ENCODE assay signal across 24 cellular contexts in genomic region chrX:111507931-111508330, GRCh38. TPM values are rescaled to one million over a fixed set of nuclear protein-coding genes. Genes with fewer than 3 reads are reported as not detected.
A peak's percentile ranks its signal among the peaks of the same experiment; 100 is the strongest.
DNase-seq lines count a peak whose midpoint lies in the region; ATAC-seq, FAIRE-seq and TF ChIP-seq lines count a peak whose summit lies in the region.
"Had no signal": no experiment of that assay in that cellular context is flagged by ENCODE, and none has a peak within 500 bp of the region (broad histone marks: within the 10 kb centered on the region; RNA-seq: fewer than 3 reads in every experiment).

No MANE protein-coding gene starts in this region.

- CTCF ChIA-PET in GM12878 (lab: Yijun Ruan, JAX), result no interaction called here

- TF ChIP-seq CTCF in GM12878 (IDR thresholded peaks at IDR 0.05 in 2 of 3, conservative IDR thresholded peaks at IDR 0.05 in 1 of 3; ENCODE audit: control insufficient read depth in 2 of 3, extremely low read depth in 1 of 3, insufficient read depth in 1 of 3, low read depth in 3 of 3, low read length in 3 of 3) (no peak), fibroblast of mammary gland (conservative IDR thresholded peaks at IDR 0.05; ENCODE audit: control insufficient read depth, insufficient read depth, low read depth, low read length) (no peak)

- in situ Hi-C loops in GM12878 (cut with MboI), result no loop called here

- no peak for TF ChIP-seq RAD21 in GM12878 (IDR thresholded peaks at IDR 0.05; ENCODE audit: insufficient read depth, low read depth, low read length)

- SMC1A ChIA-PET in GM12878 (lab: Charles Lee; ENCODE audit: uncharacterized antibody, unreplicated experiment), result no interaction called here

- no peak for TF ChIP-seq POLR2A in GM12878 (IDR thresholded peaks at IDR 0.05; ENCODE audit: low read depth, low read length)
- TF ChIP-seq POLR2A in H54 (IDR thresholded peaks at IDR 0.05; ENCODE audit: low read depth, low read length), result no peak

- intact Hi-C loops in GM12878 (cut with micrococcal nuclease; ENCODE audit: unreplicated experiment), result no loop called here

- no peaks in the 10 kb centered on the region for H3K9me3 ChIP-seq in GM12878 (replicated peaks; ENCODE audit: control insufficient read depth, insufficient read depth, low read length)
- H3K9me3 ChIP-seq: BLaER1, MG63 had no signal

- no TSS peak for BruUV-seq in GM12878 (replicated peaks; lab: Mats Ljungman, UMichigan)

- H3K4me2 ChIP-seq in GM12878 (ENCODE audit: control insufficient read depth, insufficient read depth), result no peak overlapping the region
- H3K4me2 ChIP-seq: BLaER1 had no signal

- H2AFZ ChIP-seq in GM12878 (ENCODE audit: control insufficient read depth, low read depth, low read length), result no peak overlapping the region
- H2AFZ ChIP-seq: GM23248 had no signal

- H4K20me1 ChIP-seq in GM12878 (ENCODE audit: control insufficient read depth, insufficient read depth), result no peaks in the 10 kb centered on the region
- H4K20me1 ChIP-seq: BLaER1 had no signal

- no peak overlapping the region for H3K9ac ChIP-seq in GM12878 (ENCODE audit: control insufficient read depth, insufficient read depth, low read length)
- H3K9ac ChIP-seq: BLaER1, GM23248 had no signal

- no peaks in the 10 kb centered on the region for H3K36me3 ChIP-seq in GM12878 (ENCODE audit: control insufficient read depth in 2 of 2, insufficient read depth in 2 of 2, low read length in 1 of 2)
- H3K36me3 ChIP-seq: BLaER1, MG63 had no signal

- RAD21 ChIA-PET in GM12878 (lab: Charles Lee; ENCODE audit: unreplicated experiment), result no interaction called here

- POLR2A ChIA-PET in GM12878 (lab: Charles Lee), result no interaction called here

- TF ChIP-seq EP300 in GM12878 (IDR thresholded peaks at IDR 0.05; ENCODE audit: borderline replicate concordance in 1 of 2, control insufficient read depth in 1 of 2, low read depth in 2 of 2, low read length in 2 of 2), result no peak

- no peak for ATAC-seq in GM12878
- no peak for ATAC-seq in HG02571 (IDR thresholded peaks at IDR 0.05; ENCODE audit: unreplicated experiment)
- no peak for ATAC-seq in HG02798 (IDR thresholded peaks at IDR 0.05; ENCODE audit: poor library complexity, unreplicated experiment)
- ATAC-seq: HCT116, Panc1 had no signal

- H3K79me2 ChIP-seq in GM12878 (ENCODE audit: control insufficient read depth, insufficient read depth, low read length), result no peaks in the 10 kb centered on the region

- DNase-seq in M059J (ENCODE audit: low read depth) (peak; percentile 1), GM12878 (ENCODE audit: low read depth, low spot score) (no peak), fibroblast of mammary gland (ENCODE audit: low read depth) (peak; percentile 16), renal cortical epithelial cell (ENCODE audit: low read depth) (peak; percentile 89), H54 (ENCODE audit: insufficient read length, low spot score) (no peak)
- DNase-seq: Calu3; CD4-positive, alpha-beta memory T cell; GF-D8; GM23248; MG63; NCI-H1092 treated with DMSO at 0.1 percent for 48 hours; NCI-H146; NCI-H2029 treated with DMSO at 0.1 percent for 48 hours; NCI-H2171; NCI-H526 treated with DMSO at 0.1 percent for 48 hours; SHP77 had no signal

- H3K4me3 ChIP-seq in GM12878, result no peak overlapping the region
- no peak overlapping the region for H3K4me3 ChIP-seq in fibroblast of mammary gland (ENCODE audit: control insufficient read depth, low read depth, low read length)
- H3K4me3 ChIP-seq: BLaER1, GM23248, MG63, SK-N-MC had no signal

- H3K4me1 ChIP-seq in GM12878 (ENCODE audit: control insufficient read depth, insufficient read depth, low read length), result no peaks in the 10 kb centered on the region
- H3K4me1 ChIP-seq: BLaER1 had no signal

- FAIRE-seq in GM12878 (lab: Jason Lieb, UNC), result peak; percentile 13
- no peak for FAIRE-seq in H54 (lab: Jason Lieb, UNC)
- FAIRE-seq: GM19239 had no signal

- H3K27ac ChIP-seq in GM12878 (ENCODE audit: control insufficient read depth, insufficient read depth), result no peak overlapping the region
- H3K27ac ChIP-seq: BLaER1, GM23248, SK-N-MC had no signal

- no peaks in the 10 kb centered on the region; a peak in 1 of 4 replicates for H3K27me3 ChIP-seq in GM12878 (replicated peaks in 1 of 2; ENCODE audit: control insufficient read depth in 2 of 2, insufficient read depth in 2 of 2, low read length in 1 of 2)
- H3K27me3 ChIP-seq: MG63 had no signal

TF ChIP-seq in GM12878, 131 proteins besides CTCF, POLR2A, EP300 and RAD21:
- TF ChIP-seq ZNF274 (IDR thresholded peaks at IDR 0.05; ENCODE audit: insufficient read depth, insufficient read length) (no peak), STAT1 (conservative IDR thresholded peaks at IDR 0.05) (no peak), POLR2AphosphoS2 (IDR thresholded peaks at IDR 0.05; ENCODE audit: low read depth, low read length) (no peak), ESRRA (IDR thresholded peaks at IDR 0.05; ENCODE audit: low read length) (no peak), RELA (IDR thresholded peaks at IDR 0.05; ENCODE audit: borderline replicate concordance, partially characterized antibody) (no peak)

RNA-seq across cellular contexts. Expression of gene SERTM2, which starts 3.5 kb away (rescaled TPM):
- 0.64 TPM in 1 of 2 replicates, not detected in the other for total RNA-seq in M059J (2014; rRNA removed; shearing (Covaris generic))
- not detected in 2 replicates for total RNA-seq in GM12878 (2013; cell fraction: nucleolus; rRNA removed)
- total RNA-seq in GM12878 (2014; rRNA removed) (not detected in 2 replicates), GM12878 (2014; rRNA removed; fragmentation: Illumina TruSeq; extraction: Trizol) (not detected in 2 replicates), GM12878 (2021) (not detected in 2 replicates), renal cortical epithelial cell (0.17 and 0.40 TPM in 2 replicates)
- polyA plus RNA-seq in GM12878 (2011; ENCODE audit: low read depth), result not detected
- polyA plus RNA-seq in GM12878 (2011; rRNA removed) (not detected in 2 replicates), GM12878 (2014; fragmentation: Illumina TruSeq; extraction: Trizol) (not detected in 2 replicates), GM12878 (2014; fragmentation: Nextera tagmentation; extraction: Ambion mirVana) (not detected), GM12878 (2014; rRNA removed) (not detected in 2 replicates), GM12878 (2016; fragmentation: Nextera tagmentation; extraction: Ambion mirVana) (not detected)
- not detected in 2 replicates for polyA plus RNA-seq in GM12878 (2011; cell fraction: cytosol; rRNA removed)
- not detected in 2 replicates for polyA plus RNA-seq in GM12878 (2011; cell fraction: nucleus; rRNA removed)
- polyA plus RNA-seq in GM12878 (2012), result not detected in 2 replicates
- polyA minus RNA-seq in GM12878 (2011; rRNA and poly(A)+ RNA removed), result not detected in 2 replicates
- polyA minus RNA-seq in GM12878 (2011; cell fraction: cytosol; rRNA and poly(A)+ RNA removed), result not detected in 2 replicates
- not detected in 2 replicates for polyA minus RNA-seq in GM12878 (2011; cell fraction: nucleus; rRNA and poly(A)+ RNA removed)
- total RNA-seq: A673; Calu3; CD4-positive, alpha-beta memory T cell; GM23248 had no signal
- polyA plus RNA-seq: CD4-positive, alpha-beta memory T cell; GM23248 had no signal

Comparison
In these comparisons a context has a peak if more than half of its experiments do, and no peak if none do; other contexts are left out.
1. DNase-seq: peak in M059J (single experiment), fibroblast of mammary gland (single experiment) and renal cortical epithelial cell (single experiment); none in GM12878 (single experiment) and H54 (single experiment).